In genomic region chr20:8898823-8899222, GRCh38 we compare ENCODE assay signal across 21 cellular contexts.
A peak's percentile ranks its signal among the peaks of the same experiment; 100 is the strongest.
DNase-seq lines count a peak whose midpoint lies in the region; ATAC-seq, FAIRE-seq and TF ChIP-seq lines count a peak whose summit lies in the region.
"Had no signal": no experiment of that assay in that cellular context is flagged by ENCODE, and none has a peak within 500 bp of the region (broad histone marks: within the 10 kb centered on the region; RNA-seq: fewer than 3 reads in every experiment).

No MANE protein-coding gene starts in this region.

- H3K27me3 ChIP-seq in left ventricle myocardium inferior (ENCODE audit: low read depth) = no peaks in the 10 kb centered on the region
- H3K27me3 ChIP-seq in right atrium auricular region = no peaks in the 10 kb centered on the region
- no peaks in the 10 kb centered on the region for H3K27me3 ChIP-seq in K562 (ENCODE audit: control insufficient read depth in 2 of 2, insufficient read depth in 2 of 2, low read length in 2 of 2)
- H3K27me3 ChIP-seq: BE2C, BLaER1 had no signal

- H3K9me3 ChIP-seq in left ventricle myocardium inferior (replicated peaks) (peaks cover 26% of the 10 kb centered on the region), right atrium auricular region (peaks cover 6 to 17% of the 10 kb centered on the region in 2 donors), A549 (peaks cover 36% of the 10 kb centered on the region), K562 (replicated peaks; ENCODE audit: control insufficient read depth, insufficient read depth, low read depth, low read length) (no peaks in the 10 kb centered on the region)
- H3K9me3 ChIP-seq: BE2C had no signal

- intact Hi-C loops in left ventricle myocardium inferior (cut with micrococcal nuclease) (no loop called here), K562 (cut with micrococcal nuclease) (no loop called here)

- no peaks in the 10 kb centered on the region for H4K20me1 ChIP-seq in K562 (replicated peaks; ENCODE audit: control insufficient read depth, insufficient read depth, low read length)
- H4K20me1 ChIP-seq: BLaER1 had no signal

- POLR2A ChIA-PET in A549 (lab: Yijun Ruan, JAX) (no interaction called here), K562 (lab: Yijun Ruan, JAX) (no interaction called here)

- H3K36me3 ChIP-seq in left ventricle myocardium inferior (peaks cover 12% of the 10 kb centered on the region), right atrium auricular region (no peaks in the 10 kb centered on the region), K562 (ENCODE audit: control insufficient read depth, insufficient read depth, low read length) (no peaks in the 10 kb centered on the region)
- H3K36me3 ChIP-seq: BE2C, BLaER1 had no signal

- no peak overlapping the region for H3K9ac ChIP-seq in K562 (ENCODE audit: insufficient read depth in 1 of 2, low read depth in 2 of 2, low read length in 2 of 2)
- H3K9ac ChIP-seq: BLaER1 had no signal

- TF ChIP-seq POLR2A in A549 (IDR thresholded peaks at IDR 0.05; ENCODE audit: low read length) (no peak), K562 (conservative IDR thresholded peaks at IDR 0.05) (no peak)

- H3K4me3 ChIP-seq in left ventricle myocardium inferior (no peak overlapping the region), right atrium auricular region (no peak overlapping the region), A549 (no peak overlapping the region), K562 (no peak overlapping the region)
- H3K4me3 ChIP-seq: BLaER1 had no signal

- no TSS peak for BruUV-seq in K562 (replicated peaks; lab: Mats Ljungman, UMichigan)

- H3K4me1 ChIP-seq in left ventricle myocardium inferior (peaks cover 37% of the 10 kb centered on the region), right atrium auricular region (peaks cover 0 to 19% of the 10 kb centered on the region in 2 donors), A549 (no peaks in the 10 kb centered on the region), K562 (replicated peaks in 1 of 2; ENCODE audit: control insufficient read depth in 2 of 2, insufficient read depth in 2 of 2, low read length in 2 of 2) (no peaks in the 10 kb centered on the region)
- H3K4me1 ChIP-seq: BE2C, BLaER1 had no signal

- CTCF ChIA-PET in A549 (lab: Yijun Ruan, JAX) = no interaction called here
- CTCF ChIA-PET in K562 (lab: Yijun Ruan, JAX; ENCODE audit: low intra/inter-chr PET ratio) = no interaction called here

- TF ChIP-seq RAD21 in A549 (conservative IDR thresholded peaks at IDR 0.05 in 1 of 2, IDR thresholded peaks at IDR 0.05 in 1 of 2) (no peak), K562 (CRISPR knock-in tag; conservative IDR thresholded peaks at IDR 0.05 in 1 of 2, IDR thresholded peaks at IDR 0.05 in 1 of 2) (no peak)

- DNase-seq in left ventricle myocardium inferior = no peak
- DNase-seq in right atrium auricular region (ENCODE audit: low spot score) = no peak
- DNase-seq in A549 (ENCODE audit: low read depth in 1 of 2, low spot score in 1 of 2) = no peak
- no peak for DNase-seq in K562 (ENCODE audit: extremely low read depth in 1 of 4, low spot score in 3 of 4)
- DNase-seq in iris pigment epithelial cell (ENCODE audit: low read depth) = peak; percentile 9
- DNase-seq in stimulated activated CD4-positive, alpha-beta T cell treated with anti-CD3 and anti-CD28 coated beads, Interleukin-4, amount 100 ng/mL, for 1 hour = no peak
- no peak for DNase-seq in D721Med (ENCODE audit: insufficient read length, low spot score)
- DNase-seq: ACHN; BE2C; C1 segment of cervical spinal cord; CD4-positive, alpha-beta memory T cell; CD4-positive, CD25-positive, alpha-beta regulatory T cell; CD8-positive, alpha-beta memory T cell; COR-L47; DMS79 treated with DMSO at 0.1 percent for 48 hours; GF-D8 had no signal

- TF ChIP-seq CTCF in left ventricle myocardium inferior (IDR thresholded peaks at IDR 0.05; ENCODE audit: borderline replicate concordance) (no peak), right atrium auricular region (IDR thresholded peaks at IDR 0.05) (no peak), A549 (IDR thresholded peaks at IDR 0.05) (no peak), K562 (IDR thresholded peaks at IDR 0.05 in 2 of 3, conservative IDR thresholded peaks at IDR 0.05 in 1 of 3; ENCODE audit: insufficient read depth in 2 of 3, low read depth in 1 of 3, low read length in 3 of 3) (no peak), D721Med (IDR thresholded peaks at IDR 0.05; ENCODE audit: insufficient read depth, missing control alignments) (no peak)

- FAIRE-seq in A549 (lab: Jason Lieb, UNC) (no peak), K562 (lab: Jason Lieb, UNC) (no peak), D721Med (lab: Jason Lieb, UNC) (no peak)
- FAIRE-seq: G401.6, GM12891, GM19239 had no signal

- TF ChIP-seq EP300 in A549 (IDR thresholded peaks at IDR 0.05) (no peak), K562 (IDR thresholded peaks at IDR 0.05; ENCODE audit: low read length) (no peak)

- ATAC-seq in A549 (no peak), K562 (no peak)

- no peak overlapping the region for H3K4me2 ChIP-seq in A549
- no peak overlapping the region for H3K4me2 ChIP-seq in K562 (ENCODE audit: insufficient read depth, low read length)
- H3K4me2 ChIP-seq: BLaER1 had no signal

- H2AFZ ChIP-seq in K562 (ENCODE audit: low read depth, low read length) = no peak overlapping the region

- peak overlapping the region; percentile 31 for H3K27ac ChIP-seq in left ventricle myocardium inferior (replicated peaks)
- no peak overlapping the region for H3K27ac ChIP-seq in right atrium auricular region
- no peak overlapping the region for H3K27ac ChIP-seq in A549
- no peak overlapping the region for H3K27ac ChIP-seq in K562 (ENCODE audit: extremely low read depth, low read depth, low read length)
- H3K27ac ChIP-seq: 22Rv1, BLaER1 had no signal

- no peaks in the 10 kb centered on the region for H3K79me2 ChIP-seq in K562 (ENCODE audit: control insufficient read depth, insufficient read depth, low read length)

- in situ Hi-C loops in K562 (cut with MboI) = no loop called here

- H3K9me1 ChIP-seq in K562 (ENCODE audit: control insufficient read depth, insufficient read depth, low read length) = no peaks in the 10 kb centered on the region

TF ChIP-seq in A549, 52 proteins besides CTCF, POLR2A, EP300 and RAD21:
- TF ChIP-seq MAFK (IDR thresholded peaks at IDR 0.05; ENCODE audit: partially characterized antibody) (peak; percentile 96), HEYL (CRISPR knock-in tag; IDR thresholded peaks at IDR 0.05) (no peak), KDM1A (IDR thresholded peaks at IDR 0.05; ENCODE audit: low read depth) (no peak), BCL3 (IDR thresholded peaks at IDR 0.05) (no peak)

TF ChIP-seq in K562, 482 proteins besides CTCF, POLR2A, EP300 and RAD21:
- TF ChIP-seq MAFF (IDR thresholded peaks at IDR 0.05; ENCODE audit: low read length) (peak; percentile 44), MAFG (tag; conservative IDR thresholded peaks at IDR 0.05) (peak; percentile 58; the same call in 1 of the 2 replicates), MAFK (IDR thresholded peaks at IDR 0.05; ENCODE audit: low read length) (peak; percentile 64), POU5F1 (IDR thresholded peaks at IDR 0.05; ENCODE audit: borderline replicate concordance, low read depth, low read length, partially characterized antibody) (no peak), SLC30A9 (CRISPR knock-in tag; IDR thresholded peaks at IDR 0.05) (no peak), LCOR (CRISPR knock-in tag; IDR thresholded peaks at IDR 0.05) (no peak), ZNF316 (IDR thresholded peaks at IDR 0.05) (peak; percentile 73), POLR2H (tag; IDR thresholded peaks at IDR 0.05; ENCODE audit: low read depth) (no peak), PHF8 (IDR thresholded peaks at IDR 0.05; ENCODE audit: borderline replicate concordance, low read length) (no peak), BHLHE40 (IDR thresholded peaks at IDR 0.05; ENCODE audit: low read length) (no peak), HOMEZ (CRISPR knock-in tag; IDR thresholded peaks at IDR 0.05) (no peak), MLX (CRISPR knock-in tag; conservative IDR thresholded peaks at IDR 0.05) (no peak), C11orf30 (IDR thresholded peaks at IDR 0.05; ENCODE audit: low read depth) (peak; percentile 44; the same call in 1 of the 2 replicates), ZNF444 (CRISPR knock-in tag; IDR thresholded peaks at IDR 0.05) (no peak), ZNF224 (CRISPR knock-in tag; IDR thresholded peaks at IDR 0.05) (no peak), ETS2 (tag; IDR thresholded peaks at IDR 0.05; ENCODE audit: borderline replicate concordance, poor library complexity, severe bottlenecking) (no peak), ZNF140 (CRISPR knock-in tag; IDR thresholded peaks at IDR 0.05) (no peak)
